In the genomic region with DNA sequence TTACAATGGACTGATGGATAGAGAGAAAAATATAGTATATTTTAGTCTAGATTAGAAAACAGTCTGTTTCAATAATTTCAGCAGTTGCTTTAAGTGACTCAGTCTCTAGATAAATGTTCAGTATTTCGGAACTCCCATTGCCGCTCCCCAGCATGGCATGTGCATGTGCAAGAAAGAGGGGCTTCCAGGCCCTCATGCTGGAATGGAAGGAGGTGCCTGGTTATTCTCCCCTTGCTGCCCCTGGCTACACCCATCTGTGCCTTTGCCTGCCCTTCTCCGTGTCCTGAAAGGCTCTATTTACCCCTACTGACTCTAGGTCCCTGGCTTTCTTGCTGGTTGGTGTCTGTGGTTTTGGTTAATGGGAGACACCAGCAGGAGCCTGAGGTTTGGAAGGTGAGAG, we compare ENCODE assay signal across 1 cellular context.
TF ChIP-seq lines count a peak whose summit lies in the region.

No MANE protein-coding gene starts in this region.

TF ChIP-seq in K562, 482 proteins besides CTCF, POLR2A, EP300 and RAD21 (continued from another document):
- no peak for TF ChIP-seq ZNF174 (CRISPR knock-in tag; IDR thresholded peaks at IDR 0.05)
